8 cellular contexts compared by ENCODE assay signal in genomic region chr10:96512997-96513685, GRCh38. TPM values are rescaled to one million over a fixed set of nuclear protein-coding genes. Genes with fewer than 3 reads are reported as not detected.
A peak's percentile ranks its signal among the peaks of the same experiment; 100 is the strongest.
DNase-seq lines count a peak whose midpoint lies in the region; ATAC-seq and TF ChIP-seq lines count a peak whose summit lies in the region.

No MANE protein-coding gene starts in this region.

- peak; percentile 51 for ATAC-seq in HG03354 (IDR thresholded peaks at IDR 0.05; ENCODE audit: poor library complexity, severe bottlenecking, unreplicated experiment)

- H3K9me3 ChIP-seq in prostate gland: no peaks in the 10 kb centered on the region

- DNase-seq in stimulated activated CD8-positive, alpha-beta memory T cell treated with anti-CD3 and anti-CD28 coated beads, Interleukin-12 subunit alpha, Interleukin-12 subunit beta, amount 100 ng/mL, for 4 hours (ENCODE audit: low read depth): peak; percentile 12
- DNase-seq in stimulated activated CD8-positive, alpha-beta memory T cell treated with anti-CD3 and anti-CD28 coated beads, Interleukin-4, amount 100 ng/mL, for 48 hours: no peak
- DNase-seq in activated T-helper 1 cell treated with anti-CD3 and anti-CD28 coated beads, Interleukin-12 subunit alpha, Interleukin-12 subunit beta, Interleukin-2, Interleukin-4 antibody, amounts not matched to agents 30 ng/mL and 10 ng/mL and 1 ng/mL, durations not matched to agents 14 hours and 24 hours and 36 hours (ENCODE audit: low spot score): peak; percentile 31
- peak; percentile 26 for DNase-seq in globus pallidus (ENCODE audit: low spot score)
- no peak for DNase-seq in prostate gland (ENCODE audit: low spot score)
- DNase-seq in KG1 (lab: John Stamatoyannopoulos, UW): no peak
- no peak for DNase-seq in NCI-H510A treated with DMSO at 0.1 percent for 48 hours (lab: John Stamatoyannopoulos, UW)

- intact Hi-C loops in activated T-helper 1 cell treated with anti-CD3 and anti-CD28 coated beads, Interleukin-12 subunit alpha, Interleukin-12 subunit beta, Interleukin-2, Interleukin-4 antibody, amounts not matched to agents 30 ng/mL and 10 ng/mL and 1 ng/mL, durations not matched to agents 14 hours and 24 hours and 36 hours (cut with micrococcal nuclease): loop anchor here (2.0 to 10.0 kb wide), 2 partner anchors 318 to 702 kb away; no protein-coding TSS in a partner anchor
- intact Hi-C loops in prostate gland (cut with DNase I): loop anchor here (5.0 kb wide), 2 partner anchors 116 to 136 kb away; no protein-coding TSS in a partner anchor

- no peaks in the 10 kb centered on the region for H3K36me3 ChIP-seq in prostate gland

- no peaks in the 10 kb centered on the region for H3K4me1 ChIP-seq in prostate gland (replicated peaks)

- peak overlapping the region in 1 of 2 donors; percentile 18 for H3K27ac ChIP-seq in prostate gland

- no peaks in the 10 kb centered on the region for H3K9me3 Mint-ChIP-seq in activated T-helper 1 cell treated with anti-CD3 and anti-CD28 coated beads, Interleukin-12 subunit alpha, Interleukin-12 subunit beta, Interleukin-2, Interleukin-4 antibody, amounts not matched to agents 30 ng/mL and 10 ng/mL and 1 ng/mL, durations not matched to agents 14 hours and 24 hours and 36 hours

- peaks cover under 1% of the 10 kb centered on the region for H3K36me3 Mint-ChIP-seq in activated T-helper 1 cell treated with anti-CD3 and anti-CD28 coated beads, Interleukin-12 subunit alpha, Interleukin-12 subunit beta, Interleukin-2, Interleukin-4 antibody, amounts not matched to agents 30 ng/mL and 10 ng/mL and 1 ng/mL, durations not matched to agents 14 hours and 24 hours and 36 hours (ENCODE audit: low read depth)

- TF ChIP-seq CTCF in prostate gland (IDR thresholded peaks at IDR 0.05): no peak

- peak overlapping the region; percentile 64 for H3K4me3 Mint-ChIP-seq in activated T-helper 1 cell treated with anti-CD3 and anti-CD28 coated beads, Interleukin-12 subunit alpha, Interleukin-12 subunit beta, Interleukin-2, Interleukin-4 antibody, amounts not matched to agents 30 ng/mL and 10 ng/mL and 1 ng/mL, durations not matched to agents 14 hours and 24 hours and 36 hours

- H3K27me3 Mint-ChIP-seq in activated T-helper 1 cell treated with anti-CD3 and anti-CD28 coated beads, Interleukin-12 subunit alpha, Interleukin-12 subunit beta, Interleukin-2, Interleukin-4 antibody, amounts not matched to agents 30 ng/mL and 10 ng/mL and 1 ng/mL, durations not matched to agents 14 hours and 24 hours and 36 hours (ENCODE audit: insufficient read depth): peaks cover 34% of the 10 kb centered on the region

- under 1% methylated on average over 53 of the region's 54 CpGs for WGBS in prostate gland

- no peak for TF ChIP-seq POLR2A in prostate gland (IDR thresholded peaks at IDR 0.05)

- no peak overlapping the region for H3K27ac Mint-ChIP-seq in activated T-helper 1 cell treated with anti-CD3 and anti-CD28 coated beads, Interleukin-12 subunit alpha, Interleukin-12 subunit beta, Interleukin-2, Interleukin-4 antibody, amounts not matched to agents 30 ng/mL and 10 ng/mL and 1 ng/mL, durations not matched to agents 14 hours and 24 hours and 36 hours

- peak overlapping the region; percentile 29 to 49 for H3K4me3 ChIP-seq in prostate gland

- H3K4me1 Mint-ChIP-seq in activated T-helper 1 cell treated with anti-CD3 and anti-CD28 coated beads, Interleukin-12 subunit alpha, Interleukin-12 subunit beta, Interleukin-2, Interleukin-4 antibody, amounts not matched to agents 30 ng/mL and 10 ng/mL and 1 ng/mL, durations not matched to agents 14 hours and 24 hours and 36 hours (ENCODE audit: low read depth): peaks cover 7% of the 10 kb centered on the region

- no peaks in the 10 kb centered on the region for H3K27me3 ChIP-seq in prostate gland (replicated peaks; ENCODE audit: insufficient read depth)

RNA-seq across cellular contexts. Expression of gene TLL2, which starts 0.6 kb away (rescaled TPM):
- 0.07 TPM in 1 of 2 replicates, not detected in the other for total RNA-seq in activated T-helper 1 cell treated with anti-CD3 and anti-CD28 coated beads, Interleukin-12 subunit alpha, Interleukin-12 subunit beta, Interleukin-2, Interleukin-4 antibody, amounts not matched to agents 30 ng/mL and 10 ng/mL and 1 ng/mL, durations not matched to agents 14 hours and 24 hours and 36 hours
- under 1 TPM; 0.28 to 0.32 TPM for total RNA-seq in prostate gland

Comparison
In these comparisons a context has a peak if more than half of its experiments do, and no peak if none do; other contexts are left out.
1. DNase-seq: peak in stimulated activated CD8-positive, alpha-beta memory T cell treated with anti-CD3 and anti-CD28 coated beads, Interleukin-12 subunit alpha, Interleukin-12 subunit beta, amount 100 ng/mL, for 4 hours (single experiment), activated T-helper 1 cell treated with anti-CD3 and anti-CD28 coated beads, Interleukin-12 subunit alpha, Interleukin-12 subunit beta, Interleukin-2, Interleukin-4 antibody, amounts not matched to agents 30 ng/mL and 10 ng/mL and 1 ng/mL, durations not matched to agents 14 hours and 24 hours and 36 hours (single experiment) and globus pallidus (single experiment); none in stimulated activated CD8-positive, alpha-beta memory T cell treated with anti-CD3 and anti-CD28 coated beads, Interleukin-4, amount 100 ng/mL, for 48 hours (single experiment), prostate gland (single experiment), KG1 (single experiment) and NCI-H510A treated with DMSO at 0.1 percent for 48 hours (single experiment).